26 cellular contexts compared by ENCODE assay signal in the genomic region with DNA sequence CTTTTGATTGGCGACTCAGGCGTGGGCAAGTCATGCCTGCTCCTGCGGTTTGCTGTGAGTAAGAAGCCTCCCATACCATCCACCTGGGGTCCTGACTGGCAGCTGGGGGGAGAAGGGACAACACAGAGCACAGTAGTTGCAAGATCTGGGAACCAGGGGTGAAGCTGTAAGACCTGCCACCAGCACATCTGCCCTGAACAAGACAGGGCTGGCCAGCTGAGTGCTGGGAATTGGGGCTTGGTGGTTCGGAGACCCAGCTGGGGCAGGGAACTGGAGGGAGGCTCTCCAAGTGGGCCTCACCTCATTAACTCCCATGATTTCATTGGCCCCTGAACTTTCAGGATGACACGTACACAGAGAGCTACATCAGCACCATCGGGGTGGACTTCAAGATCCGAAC. TPM values are rescaled to one million over a fixed set of nuclear protein-coding genes. Genes with fewer than 3 reads are reported as not detected.
A peak's percentile ranks its signal among the peaks of the same experiment; 100 is the strongest.
DNase-seq lines count a peak whose midpoint lies in the region; ATAC-seq, FAIRE-seq and TF ChIP-seq lines count a peak whose summit lies in the region.
"Had no signal": no experiment of that assay in that cellular context is flagged by ENCODE, and none has a peak within 500 bp of the region (broad histone marks: within the 10 kb centered on the region; RNA-seq: fewer than 3 reads in every experiment).

No MANE protein-coding gene starts in this region.

- POLR2A ChIA-PET in activated CD4-positive, alpha-beta T cell treated with anti-CD3 and anti-CD28 coated beads for 36 hours (lab: Charles Lee) = interaction anchor here (0.6 to 0.7 kb wide), 2 partner anchors 66 to 92 kb away, joined by 3 to 4 read pairs; no protein-coding TSS in a partner anchor
- POLR2A ChIA-PET in RWPE1 (lab: Yijun Ruan, JAX; ENCODE audit: low non-redundant PET) (no interaction called here), K562 (lab: Yijun Ruan, JAX) (interaction anchor here (2.2 kb wide), 1 partner anchor 10 kb away, joined by 21 read pairs; no protein-coding TSS in a partner anchor)

- no peaks in the 10 kb centered on the region for H3K9me1 ChIP-seq in K562 (ENCODE audit: control insufficient read depth, insufficient read depth, low read length)

- WGBS in K562 (ENCODE audit: insufficient coverage, low coverage, missing lambda C conversion rate) = 99% methylated on average over 7 of the region's 7 CpGs
- WGBS in GM23248 (ENCODE audit: low coverage in 1 of 2, low lambda C conversion rate in 2 of 2, missing lambda C conversion rate in 2 of 2), 2 experiments = 86% methylated on average over 7 of the region's 7 CpGs

- peaks cover 5 to 28% of the 10 kb centered on the region in 2 experiments; a peak in 4 of 5 replicates for H3K4me1 ChIP-seq in K562 (replicated peaks in 1 of 2; ENCODE audit: control insufficient read depth in 2 of 2, insufficient read depth in 2 of 2, low read length in 2 of 2)
- 0 out of 2 replicates have a peak, but pooled peaks cover 7% of the 10 kb centered on the region for H3K4me1 ChIP-seq in GM23248 (ENCODE audit: insufficient read depth)

- no peaks in the 10 kb centered on the region for H3K9me3 Mint-ChIP-seq in activated CD4-positive, alpha-beta T cell treated with anti-CD3 and anti-CD28 coated beads for 36 hours (ENCODE audit: low read depth)
- H3K9me3 Mint-ChIP-seq in neural crest cell = no peaks in the 10 kb centered on the region
- H3K9me3 Mint-ChIP-seq: activated CD4-positive, alpha-beta T cell treated with anti-CD3 and anti-CD28 coated beads, Interleukin-2, amount 10 ng/mL, durations not matched to agents 24 days and 14 days had no signal

- H3K4me2 ChIP-seq in K562 (ENCODE audit: insufficient read depth, low read length) = no peak overlapping the region
- no peak overlapping the region for H3K4me2 ChIP-seq in GM23248 (ENCODE audit: unreplicated experiment)
- H3K4me2 ChIP-seq: KMS-11, SK-N-SH had no signal

- H3K9me3 ChIP-seq in K562 (replicated peaks; ENCODE audit: control insufficient read depth, insufficient read depth, low read depth, low read length) (no peaks in the 10 kb centered on the region), GM23248 (ENCODE audit: low read depth) (no peaks in the 10 kb centered on the region)
- H3K9me3 ChIP-seq: right atrium auricular region, SK-N-SH, stomach had no signal

- H3K9ac ChIP-seq in K562 (ENCODE audit: insufficient read depth in 1 of 2, low read depth in 2 of 2, low read length in 2 of 2) (0 out of 4 replicates have a peak overlapping the region, but pooled peaks of 1 of the 2 experiments have one; percentile 36), GM23248 (no peak overlapping the region)
- H3K9ac ChIP-seq: KMS-11, SK-N-SH had no signal

- H2AFZ ChIP-seq in K562 (ENCODE audit: low read depth, low read length) = no peak overlapping the region
- H2AFZ ChIP-seq in GM23248 = no peak overlapping the region

- H3K4me3 ChIP-seq in K562 = no peak overlapping the region
- H3K4me3 ChIP-seq in GM23248 = no peak overlapping the region
- H3K4me3 ChIP-seq: right atrium auricular region, stomach had no signal

- no peak for TF ChIP-seq EP300 in K562 (IDR thresholded peaks at IDR 0.05; ENCODE audit: low read length)

- in situ Hi-C loops in K562 (cut with MboI) (no loop called here), GM23248 (cut with MboI) (no loop called here)

- peaks cover 27% of the 10 kb centered on the region for H3K4me1 Mint-ChIP-seq in activated CD4-positive, alpha-beta T cell treated with anti-CD3 and anti-CD28 coated beads for 36 hours
- H3K4me1 Mint-ChIP-seq in neural crest cell = peaks cover 24% of the 10 kb centered on the region

- H4K20me1 ChIP-seq in K562 (replicated peaks; ENCODE audit: control insufficient read depth, insufficient read depth, low read length) = peaks cover 10% of the 10 kb centered on the region; the same call in 1 of the 2 replicates
- H4K20me1 ChIP-seq in GM23248 (ENCODE audit: insufficient read depth) = 0 out of 2 replicates have a peak, but pooled peaks cover 7% of the 10 kb centered on the region

- H3K27ac Mint-ChIP-seq in activated CD4-positive, alpha-beta T cell treated with anti-CD3 and anti-CD28 coated beads for 36 hours = peak overlapping the region; percentile 25
- no peak overlapping the region for H3K27ac Mint-ChIP-seq in neural crest cell (ENCODE audit: unreplicated experiment)
- H3K27ac Mint-ChIP-seq: activated CD4-positive, alpha-beta T cell treated with anti-CD3 and anti-CD28 coated beads, Interleukin-2, amount 10 ng/mL, durations not matched to agents 24 days and 14 days had no signal

- ATAC-seq in activated CD4-positive, alpha-beta T cell treated with anti-CD3 and anti-CD28 coated beads for 36 hours = no peak
- ATAC-seq in K562 (no peak), HG03039 (IDR thresholded peaks at IDR 0.05; ENCODE audit: unreplicated experiment) (no peak)

- no peak for DNase-seq in activated CD4-positive, alpha-beta T cell treated with anti-CD3 and anti-CD28 coated beads for 36 hours
- DNase-seq in activated CD4-positive, alpha-beta T cell treated with anti-CD3 and anti-CD28 coated beads, Interleukin-2, amount 50 U/mL, for 48 hours = no peak
- DNase-seq in RWPE1 (ENCODE audit: low spot score) = no peak
- no peak for DNase-seq in K562 (ENCODE audit: extremely low read depth in 1 of 4, low spot score in 3 of 4)
- no peak for DNase-seq in neural crest cell (ENCODE audit: low read depth, low spot score)
- DNase-seq in GM23248 = no peak
- no peak for DNase-seq in NCI-H2107 (lab: John Stamatoyannopoulos, UW)
- DNase-seq: activated CD4-positive, alpha-beta T cell treated with anti-CD3 and anti-CD28 coated beads, Interleukin-2, amount 10 ng/mL, durations not matched to agents 24 days and 14 days; activated naive CD4-positive, alpha-beta T cell treated with Interleukin-2 at 50 U/mL for 16 hours; amniotic stem cell; MM.1S; NCI-H1105 treated with DMSO at 0.1 percent for 48 hours; NCI-H1930; NCI-H524 treated with DMSO at 0.1 percent for 48 hours; posterior cingulate gyrus; SK-N-SH; small intestine; stomach had no signal

- H3K27ac ChIP-seq in RWPE1 = peak overlapping the region; percentile 77
- no peak overlapping the region for H3K27ac ChIP-seq in K562 (ENCODE audit: extremely low read depth, low read depth, low read length)
- no peak overlapping the region for H3K27ac ChIP-seq in GM23248
- H3K27ac ChIP-seq: KMS-11, right atrium auricular region, stomach had no signal

- H3F3A ChIP-seq in GM23248 (ENCODE audit: insufficient read depth) = no peaks in the 10 kb centered on the region

- no peaks in the 10 kb centered on the region for H3K27me3 ChIP-seq in K562 (ENCODE audit: control insufficient read depth in 2 of 2, insufficient read depth in 2 of 2, low read length in 2 of 2)
- H3K27me3 ChIP-seq in GM23248 (replicated peaks; ENCODE audit: insufficient read depth) = no peaks in the 10 kb centered on the region
- H3K27me3 ChIP-seq: right atrium auricular region, stomach had no signal

- FAIRE-seq in K562 (lab: Jason Lieb, UNC) = no peak
- FAIRE-seq: A204.1, GM12891, H54, small intestine, urothelium cell line had no signal

- CTCF ChIA-PET in activated CD4-positive, alpha-beta T cell treated with anti-CD3 and anti-CD28 coated beads for 36 hours (lab: Charles Lee) = interaction anchor here (1.3 to 1.6 kb wide), 2 partner anchors 9 to 40 kb away, joined by 4 to 9 read pairs; no protein-coding TSS in a partner anchor
- CTCF ChIA-PET in RWPE1 (lab: Yijun Ruan, JAX) (interaction anchor here (0.5 to 1.9 kb wide), 2 partner anchors 11 to 13 kb away, joined by 5 to 13 read pairs; no protein-coding TSS in a partner anchor), K562 (lab: Yijun Ruan, JAX; ENCODE audit: low intra/inter-chr PET ratio) (no interaction called here)

- no peak for TF ChIP-seq CTCF in RWPE1 (conservative IDR thresholded peaks at IDR 0.05; ENCODE audit: low read depth)
- TF ChIP-seq CTCF in K562 (IDR thresholded peaks at IDR 0.05 in 2 of 3, conservative IDR thresholded peaks at IDR 0.05 in 1 of 3; ENCODE audit: insufficient read depth in 2 of 3, low read depth in 1 of 3, low read length in 3 of 3) = no peak
- no peak for TF ChIP-seq CTCF in neural crest cell (conservative IDR thresholded peaks at IDR 0.05)

- intact Hi-C loops in activated CD4-positive, alpha-beta T cell treated with anti-CD3 and anti-CD28 coated beads for 36 hours (cut with DNase I, micrococcal nuclease) = no loop called here
- intact Hi-C loops in K562 (cut with micrococcal nuclease) = no loop called here

- BruUV-seq in K562 (replicated peaks; lab: Mats Ljungman, UMichigan) = TSS peak; percentile 7

- H3K4me3 Mint-ChIP-seq in activated CD4-positive, alpha-beta T cell treated with anti-CD3 and anti-CD28 coated beads for 36 hours = no peak overlapping the region
- H3K4me3 Mint-ChIP-seq in neural crest cell = peak overlapping the region; percentile 75
- H3K4me3 Mint-ChIP-seq: activated CD4-positive, alpha-beta T cell treated with anti-CD3 and anti-CD28 coated beads, Interleukin-2, amount 10 ng/mL, durations not matched to agents 24 days and 14 days had no signal

- no peak for TF ChIP-seq POLR2A in K562 (conservative IDR thresholded peaks at IDR 0.05)

- H3K36me3 Mint-ChIP-seq in activated CD4-positive, alpha-beta T cell treated with anti-CD3 and anti-CD28 coated beads for 36 hours (ENCODE audit: low read depth) = peaks cover 41% of the 10 kb centered on the region
- peaks cover 5% of the 10 kb centered on the region for H3K36me3 Mint-ChIP-seq in neural crest cell (ENCODE audit: low read depth)

- H3K36me3 ChIP-seq in K562 (ENCODE audit: control insufficient read depth, insufficient read depth, low read length) = peaks cover 64% of the 10 kb centered on the region
- peaks cover 10% of the 10 kb centered on the region; the same call in 1 of the 2 replicates for H3K36me3 ChIP-seq in GM23248 (ENCODE audit: low read depth)

- H3K27me3 Mint-ChIP-seq in activated CD4-positive, alpha-beta T cell treated with anti-CD3 and anti-CD28 coated beads for 36 hours = no peaks in the 10 kb centered on the region
- peaks cover 5% of the 10 kb centered on the region for H3K27me3 Mint-ChIP-seq in neural crest cell (ENCODE audit: low read depth)

- H3K9me2 ChIP-seq in GM23248 (ENCODE audit: insufficient read depth) = no peaks in the 10 kb centered on the region
- H3K9me2 ChIP-seq: SK-N-SH had no signal

- peaks cover 29% of the 10 kb centered on the region for H3K79me2 ChIP-seq in K562 (ENCODE audit: control insufficient read depth, insufficient read depth, low read length)
- H3K79me2 ChIP-seq in GM23248 (ENCODE audit: insufficient read depth) = peaks cover 44% of the 10 kb centered on the region

- no peak for TF ChIP-seq RAD21 in K562 (CRISPR knock-in tag; conservative IDR thresholded peaks at IDR 0.05 in 1 of 2, IDR thresholded peaks at IDR 0.05 in 1 of 2)

RNA-seq across cellular contexts. Expression of a gene that starts 3.4 kb away (rescaled TPM):
- total RNA-seq in activated CD4-positive, alpha-beta T cell treated with anti-CD3 and anti-CD28 coated beads for 36 hours = 100 to 1,000 TPM; 114 to 147 TPM
- total RNA-seq in K562 (2011; cell fraction: chromatin; rRNA removed; ENCODE audit: low replicate concordance) = 13.9 and 38.2 TPM in 2 replicates
- total RNA-seq in K562 (2011; cell fraction: nucleolus; rRNA removed) = 41.5 and 42.0 TPM in 2 replicates
- total RNA-seq in K562 (2011; cell fraction: nucleoplasm; rRNA removed) = 31.3 and 34.9 TPM in 2 replicates
- 102 and 135 TPM in 2 replicates for total RNA-seq in K562 (2014; rRNA removed)
- total RNA-seq in K562 (2014; rRNA removed; fragmentation: Illumina TruSeq; extraction: Trizol) = 29.3 and 43.7 TPM in 2 replicates
- total RNA-seq in K562 (2015; rRNA removed; fragmentation: Illumina TruSeq; extraction: Trizol) = 83.8 and 85.1 TPM in 2 replicates
- 135 and 139 TPM in 2 replicates for total RNA-seq in K562 (2021)
- polyA plus RNA-seq in K562 (2011; rRNA removed) = 98.6 and 129 TPM in 2 replicates
- polyA plus RNA-seq in K562 (2011; cell fraction: cytosol; rRNA removed) = 213 and 403 TPM in 2 replicates
- polyA plus RNA-seq in K562 (2011; cell fraction: nucleus; rRNA removed) = 62.4 and 74.2 TPM in 2 replicates
- 127 and 138 TPM in 2 replicates for polyA plus RNA-seq in K562 (2012)
- 140 and 182 TPM in 2 replicates for polyA plus RNA-seq in K562 (2014; fragmentation: Illumina TruSeq; extraction: Trizol)
- 10 to 100 TPM in 1 of 2 experiments, 1 to 10 TPM in 1; 5.6 to 16.0 TPM for polyA plus RNA-seq in K562 (2014; fragmentation: Nextera tagmentation; extraction: Ambion mirVana)
- polyA plus RNA-seq in K562 (2014; rRNA removed) = 135 and 146 TPM in 2 replicates
- polyA minus RNA-seq in K562 (2011; rRNA and poly(A)+ RNA removed) = 57.1 and 92.7 TPM in 2 replicates
- 94.6 and 97.2 TPM in 2 replicates for polyA minus RNA-seq in K562 (2011; cell fraction: cytosol; rRNA and poly(A)+ RNA removed)
- 10.4 and 16.3 TPM in 2 replicates for polyA minus RNA-seq in K562 (2011; cell fraction: nucleus; rRNA and poly(A)+ RNA removed)
- total RNA-seq in neural crest cell = 114 and 116 TPM in 2 replicates
- 146 and 151 TPM in 2 replicates for total RNA-seq in GM23248 (2014; rRNA removed; shearing (Covaris generic))
- 86.7 and 92.1 TPM in 2 replicates for polyA plus RNA-seq in GM23248 (2016; fragmentation: Nextera tagmentation; extraction: Ambion mirVana)

RNA-seq across cellular contexts. Expression of a gene that starts 6.2 kb away (rescaled TPM):
- total RNA-seq in activated CD4-positive, alpha-beta T cell treated with anti-CD3 and anti-CD28 coated beads for 36 hours = 1 to 10 TPM; 1.3 to 1.6 TPM
- 0.92 and 2.0 TPM in 2 replicates for total RNA-seq in K562 (2011; cell fraction: chromatin; rRNA removed; ENCODE audit: low replicate concordance)
- total RNA-seq in K562 (2011; cell fraction: nucleolus; rRNA removed) = 0.92 and 1.7 TPM in 2 replicates
- 0.95 and 1.2 TPM in 2 replicates for total RNA-seq in K562 (2011; cell fraction: nucleoplasm; rRNA removed)
- 0.61 TPM in 1 of 2 replicates, not detected in the other for total RNA-seq in K562 (2014; rRNA removed)
- total RNA-seq in K562 (2014; rRNA removed; fragmentation: Illumina TruSeq; extraction: Trizol) = not detected in 2 replicates
- total RNA-seq in K562 (2015; rRNA removed; fragmentation: Illumina TruSeq; extraction: Trizol) = 0.11 and 0.40 TPM in 2 replicates
- total RNA-seq in K562 (2021) = 0.89 and 1.1 TPM in 2 replicates
- polyA plus RNA-seq in K562 (2011; rRNA removed) = 0.26 and 0.30 TPM in 2 replicates
- polyA plus RNA-seq in K562 (2011; cell fraction: cytosol; rRNA removed) = 0.52 and 0.69 TPM in 2 replicates
- polyA plus RNA-seq in K562 (2011; cell fraction: nucleus; rRNA removed) = 1.1 and 1.7 TPM in 2 replicates
- 0.52 and 0.57 TPM in 2 replicates for polyA plus RNA-seq in K562 (2012)
- 0.36 and 0.65 TPM in 2 replicates for polyA plus RNA-seq in K562 (2014; fragmentation: Illumina TruSeq; extraction: Trizol)
- polyA plus RNA-seq in K562 (2014; fragmentation: Nextera tagmentation; extraction: Ambion mirVana) = not detected
- polyA plus RNA-seq in K562 (2014; rRNA removed) = 0.27 and 0.55 TPM in 2 replicates
- not detected in 2 replicates for polyA minus RNA-seq in K562 (2011; rRNA and poly(A)+ RNA removed)
- not detected in 2 replicates for polyA minus RNA-seq in K562 (2011; cell fraction: cytosol; rRNA and poly(A)+ RNA removed)
- 0.13 TPM in 1 of 2 replicates, not detected in the other for polyA minus RNA-seq in K562 (2011; cell fraction: nucleus; rRNA and poly(A)+ RNA removed)
- total RNA-seq in neural crest cell = 44.6 and 46.0 TPM in 2 replicates
- total RNA-seq in GM23248 (2014; rRNA removed; shearing (Covaris generic)) = 1.4 TPM in 1 of 2 replicates, not detected in the other
- 0.39 and 0.50 TPM in 2 replicates for polyA plus RNA-seq in GM23248 (2016; fragmentation: Nextera tagmentation; extraction: Ambion mirVana)
- total RNA-seq: glomerular endothelial cell, right atrium auricular region, stomach had no signal

RNA-seq across cellular contexts. Expression of a gene that starts 14.3 kb away (rescaled TPM):
- total RNA-seq in activated CD4-positive, alpha-beta T cell treated with anti-CD3 and anti-CD28 coated beads for 36 hours = 10 to 100 TPM; 28.2 to 29.4 TPM
- total RNA-seq in K562 (2011; cell fraction: chromatin; rRNA removed; ENCODE audit: low replicate concordance) = 40.5 and 97.2 TPM in 2 replicates
- 43.6 and 44.5 TPM in 2 replicates for total RNA-seq in K562 (2011; cell fraction: nucleolus; rRNA removed)
- total RNA-seq in K562 (2011; cell fraction: nucleoplasm; rRNA removed) = 39.9 and 51.1 TPM in 2 replicates
- 9.3 and 10.2 TPM in 2 replicates for total RNA-seq in K562 (2014; rRNA removed)
- total RNA-seq in K562 (2014; rRNA removed; fragmentation: Illumina TruSeq; extraction: Trizol) = 2.5 and 4.1 TPM in 2 replicates
- total RNA-seq in K562 (2015; rRNA removed; fragmentation: Illumina TruSeq; extraction: Trizol) = 8.8 and 10.4 TPM in 2 replicates
- 28.6 and 29.2 TPM in 2 replicates for total RNA-seq in K562 (2021)
- polyA plus RNA-seq in K562 (2011; rRNA removed) = 8.5 and 12.5 TPM in 2 replicates
- 7.7 and 14.0 TPM in 2 replicates for polyA plus RNA-seq in K562 (2011; cell fraction: cytosol; rRNA removed)
- polyA plus RNA-seq in K562 (2011; cell fraction: nucleus; rRNA removed) = 40.5 and 65.1 TPM in 2 replicates
- 18.1 and 26.7 TPM in 2 replicates for polyA plus RNA-seq in K562 (2012)
- 14.6 and 18.0 TPM in 2 replicates for polyA plus RNA-seq in K562 (2014; fragmentation: Illumina TruSeq; extraction: Trizol)
- polyA plus RNA-seq in K562 (2014; fragmentation: Nextera tagmentation; extraction: Ambion mirVana) = under 1 TPM in 1 of 2 experiments, not detected in 1; 0.08 TPM
- 20.5 and 23.3 TPM in 2 replicates for polyA plus RNA-seq in K562 (2014; rRNA removed)
- 9.1 and 11.0 TPM in 2 replicates for polyA minus RNA-seq in K562 (2011; rRNA and poly(A)+ RNA removed)
- polyA minus RNA-seq in K562 (2011; cell fraction: cytosol; rRNA and poly(A)+ RNA removed) = 9.9 and 10.3 TPM in 2 replicates
- polyA minus RNA-seq in K562 (2011; cell fraction: nucleus; rRNA and poly(A)+ RNA removed) = 14.5 and 19.0 TPM in 2 replicates
- total RNA-seq in neural crest cell = 64.5 and 70.8 TPM in 2 replicates
- total RNA-seq in GM23248 (2014; rRNA removed; shearing (Covaris generic)) = 21.9 and 25.5 TPM in 2 replicates
- 17.1 and 19.7 TPM in 2 replicates for polyA plus RNA-seq in GM23248 (2016; fragmentation: Nextera tagmentation; extraction: Ambion mirVana)

RNA-seq across cellular contexts. Expression of a gene that starts 17.1 kb away (rescaled TPM):
- 10 to 100 TPM; 47.5 to 49.8 TPM for total RNA-seq in activated CD4-positive, alpha-beta T cell treated with anti-CD3 and anti-CD28 coated beads for 36 hours
- 49.3 and 178 TPM in 2 replicates for total RNA-seq in K562 (2011; cell fraction: chromatin; rRNA removed; ENCODE audit: low replicate concordance)
- 331 and 338 TPM in 2 replicates for total RNA-seq in K562 (2011; cell fraction: nucleolus; rRNA removed)
- 162 and 163 TPM in 2 replicates for total RNA-seq in K562 (2011; cell fraction: nucleoplasm; rRNA removed)
- total RNA-seq in K562 (2014; rRNA removed) (121 and 158 TPM in 2 replicates), K562 (2014; rRNA removed; fragmentation: Illumina TruSeq; extraction: Trizol) (29.4 and 39.3 TPM in 2 replicates), K562 (2015; rRNA removed; fragmentation: Illumina TruSeq; extraction: Trizol) (44.8 and 51.6 TPM in 2 replicates), K562 (2021) (108 and 120 TPM in 2 replicates), neural crest cell (59.4 and 60.9 TPM in 2 replicates)
- polyA plus RNA-seq in K562 (2011; rRNA removed) (77.2 and 108 TPM in 2 replicates), K562 (2014; fragmentation: Illumina TruSeq; extraction: Trizol) (111 and 119 TPM in 2 replicates), K562 (2014; fragmentation: Nextera tagmentation; extraction: Ambion mirVana) (10 to 100 TPM in 1 of 2 experiments, 1 to 10 TPM in 1; 8.6 to 33.6 TPM), K562 (2014; rRNA removed) (83.6 and 96.7 TPM in 2 replicates), GM23248 (2016; fragmentation: Nextera tagmentation; extraction: Ambion mirVana) (259 and 284 TPM in 2 replicates)
- polyA plus RNA-seq in K562 (2011; cell fraction: cytosol; rRNA removed) = 234 and 367 TPM in 2 replicates
- 162 and 217 TPM in 2 replicates for polyA plus RNA-seq in K562 (2011; cell fraction: nucleus; rRNA removed)
- polyA plus RNA-seq in K562 (2012) = 106 and 144 TPM in 2 replicates
- 84.7 and 117 TPM in 2 replicates for polyA minus RNA-seq in K562 (2011; rRNA and poly(A)+ RNA removed)
- 120 and 144 TPM in 2 replicates for polyA minus RNA-seq in K562 (2011; cell fraction: cytosol; rRNA and poly(A)+ RNA removed)
- polyA minus RNA-seq in K562 (2011; cell fraction: nucleus; rRNA and poly(A)+ RNA removed) = 46.6 and 57.5 TPM in 2 replicates
- 193 and 222 TPM in 2 replicates for total RNA-seq in GM23248 (2014; rRNA removed; shearing (Covaris generic))

RNA-seq across cellular contexts. Expression of a gene that starts 19.9 kb away (rescaled TPM):
- not detected for total RNA-seq in activated CD4-positive, alpha-beta T cell treated with anti-CD3 and anti-CD28 coated beads for 36 hours
- not detected in 2 replicates for total RNA-seq in K562 (2011; cell fraction: chromatin; rRNA removed; ENCODE audit: low replicate concordance)
- total RNA-seq in K562 (2011; cell fraction: nucleolus; rRNA removed) = not detected in 2 replicates
- total RNA-seq in K562 (2011; cell fraction: nucleoplasm; rRNA removed) = not detected in 2 replicates
- not detected in 2 replicates for total RNA-seq in K562 (2014; rRNA removed)
- not detected in 2 replicates for total RNA-seq in K562 (2014; rRNA removed; fragmentation: Illumina TruSeq; extraction: Trizol)
- total RNA-seq in K562 (2015; rRNA removed; fragmentation: Illumina TruSeq; extraction: Trizol) = not detected in 2 replicates
- not detected in 2 replicates for total RNA-seq in K562 (2021)
- polyA plus RNA-seq in K562 (2011; rRNA removed) = not detected in 2 replicates
- 0.01 TPM in 1 of 2 replicates, not detected in the other for polyA plus RNA-seq in K562 (2011; cell fraction: cytosol; rRNA removed)
- not detected in 2 replicates for polyA plus RNA-seq in K562 (2011; cell fraction: nucleus; rRNA removed)
- polyA plus RNA-seq in K562 (2012) = not detected in 2 replicates
- not detected in 2 replicates for polyA plus RNA-seq in K562 (2014; fragmentation: Illumina TruSeq; extraction: Trizol)
- polyA plus RNA-seq in K562 (2014; fragmentation: Nextera tagmentation; extraction: Ambion mirVana) = not detected
- not detected in 2 replicates for polyA plus RNA-seq in K562 (2014; rRNA removed)
- polyA minus RNA-seq in K562 (2011; rRNA and poly(A)+ RNA removed) = not detected in 2 replicates
- polyA minus RNA-seq in K562 (2011; cell fraction: cytosol; rRNA and poly(A)+ RNA removed) = not detected in 2 replicates
- 0.13 TPM in 1 of 2 replicates, not detected in the other for polyA minus RNA-seq in K562 (2011; cell fraction: nucleus; rRNA and poly(A)+ RNA removed)
- 0.57 and 1.0 TPM in 2 replicates for total RNA-seq in neural crest cell
- 0.54 TPM in 1 of 2 replicates, not detected in the other for total RNA-seq in GM23248 (2014; rRNA removed; shearing (Covaris generic))
- 0.19 and 0.33 TPM in 2 replicates for polyA plus RNA-seq in GM23248 (2016; fragmentation: Nextera tagmentation; extraction: Ambion mirVana)
- total RNA-seq: activated CD4-positive, alpha-beta T cell treated with anti-CD3 and anti-CD28 coated beads, Interleukin-2, amount 10 ng/mL, durations not matched to agents 24 days and 14 days had no signal

Comparison
In these comparisons a context has a peak if more than half of its experiments do, and no peak if none do; other contexts are left out.
1. RNA of a gene that starts 6.2 kb away (total RNA-seq): 44.6 to 46.0 TPM in neural crest cell; 1.3 to 1.6 TPM in activated CD4-positive, alpha-beta T cell treated with anti-CD3 and anti-CD28 coated beads for 36 hours, 1.4 TPM in GM23248 and 0.11 to 2.0 TPM in K562; every median in the first group is over 10 times any median in the second.